ENCODE assay signal across 21 cellular contexts in the genomic region with DNA sequence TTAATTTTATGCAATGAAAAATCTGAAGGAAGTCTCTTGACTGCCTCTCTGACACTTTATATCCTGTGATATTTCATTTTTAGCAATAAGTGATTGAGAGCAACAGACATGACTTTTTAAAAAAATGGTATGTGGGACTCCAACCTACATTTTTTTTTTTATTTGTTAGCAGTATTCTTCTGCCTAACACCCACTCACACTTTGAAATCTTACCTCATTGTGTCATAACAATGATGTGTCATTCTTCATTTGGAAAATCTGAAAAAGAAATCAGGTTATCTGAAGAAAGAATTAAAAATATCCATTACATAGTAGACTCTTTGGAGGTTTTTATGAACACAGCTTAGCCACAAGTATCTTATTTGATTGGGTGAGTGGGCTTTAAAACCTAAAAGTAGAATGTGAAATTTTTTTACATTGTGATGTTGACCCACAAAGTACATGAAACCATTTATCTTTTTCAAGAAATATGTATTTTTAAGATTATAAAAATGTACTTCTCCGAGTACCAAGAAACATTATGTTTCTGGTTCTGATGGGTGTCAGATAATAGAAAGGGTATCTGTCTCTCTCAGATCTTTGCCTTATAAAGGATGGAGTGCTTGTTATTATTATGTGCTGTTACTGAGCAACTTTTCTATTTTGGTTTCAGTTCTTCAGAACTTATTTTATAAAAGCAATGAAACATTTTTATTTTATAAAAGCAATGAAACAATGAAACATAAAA.
DNase-seq lines count a peak whose midpoint lies in the region; FAIRE-seq and TF ChIP-seq lines count a peak whose summit lies in the region.
"Had no signal": no experiment of that assay in that cellular context is flagged by ENCODE, and none has a peak within 500 bp of the region (broad histone marks: within the 10 kb centered on the region; RNA-seq: fewer than 3 reads in every experiment).

No MANE protein-coding gene starts in this region.

- no peak overlapping the region for H2AFZ ChIP-seq in osteoblast (ENCODE audit: low read length)

- intact Hi-C loops in activated CD4-positive, alpha-beta T cell treated with anti-CD3 and anti-CD28 coated beads, Interleukin-2, amount 10 ng/mL, durations not matched to agents 24 days and 14 days (cut with micrococcal nuclease): loop anchor here (1.0 to 10.0 kb wide), 5 partner anchors 53 to 938 kb away; no protein-coding TSS in a partner anchor
- intact Hi-C loops in transverse colon (cut with DNase I; ENCODE audit: low total_unique reads): no loop called here

- H3K4me1 ChIP-seq in osteoblast (ENCODE audit: insufficient read depth, low read length) (peaks cover 7% of the 10 kb centered on the region), transverse colon (no peaks in the 10 kb centered on the region)
- H3K4me1 ChIP-seq: colonic mucosa had no signal

- 82 to 87% methylated on average over 1 of the region's 1 CpG for WGBS in transverse colon (ENCODE audit: low coverage in 1 of 2), 2 donors

- H3K4me3 Mint-ChIP-seq in activated CD4-positive, alpha-beta T cell treated with anti-CD3 and anti-CD28 coated beads, Interleukin-2, amount 10 ng/mL, durations not matched to agents 24 days and 14 days: peak overlapping the region; percentile 21
- no peak overlapping the region for H3K4me3 Mint-ChIP-seq in activated CD4-positive, alpha-beta T cell treated with anti-CD3 and anti-CD28 coated beads, Interleukin-2, amount 10 ng/mL, durations not matched to agents 7 days and 5 days
- no peak overlapping the region for H3K4me3 Mint-ChIP-seq in osteocyte (ENCODE audit: unreplicated experiment)

- peak overlapping the region; percentile 2 for H3K27ac ChIP-seq in osteoblast (ENCODE audit: low read depth, low read length)
- no peak overlapping the region for H3K27ac ChIP-seq in transverse colon
- H3K27ac ChIP-seq: colonic mucosa, KMS-11, VCaP had no signal

- H3K4me3 ChIP-seq in osteoblast (ENCODE audit: insufficient read depth, low read length) (no peak overlapping the region), transverse colon (no peak overlapping the region)
- H3K4me3 ChIP-seq: colonic mucosa, mucosa of descending colon had no signal

- no peaks in the 10 kb centered on the region for H3K27me3 Mint-ChIP-seq in activated CD4-positive, alpha-beta T cell treated with anti-CD3 and anti-CD28 coated beads, Interleukin-2, amount 10 ng/mL, durations not matched to agents 24 days and 14 days
- H3K27me3 Mint-ChIP-seq in activated CD4-positive, alpha-beta T cell treated with anti-CD3 and anti-CD28 coated beads, Interleukin-2, amount 10 ng/mL, durations not matched to agents 7 days and 5 days: no peaks in the 10 kb centered on the region
- H3K27me3 Mint-ChIP-seq in osteocyte (ENCODE audit: unreplicated experiment): no peaks in the 10 kb centered on the region

- TF ChIP-seq POLR2A in transverse colon (IDR thresholded peaks at IDR 0.05): no peak

- peak; percentile 7 for FAIRE-seq in TTC549 (lab: Jason Lieb, UNC)
- FAIRE-seq in colon (lab: Jason Lieb, UNC): peak; percentile 28
- FAIRE-seq: A204.1, endometrium had no signal

- no peak overlapping the region for H3K4me2 ChIP-seq in osteoblast (ENCODE audit: insufficient read depth, low read length)
- H3K4me2 ChIP-seq: KMS-11 had no signal

- H3K9me3 ChIP-seq in osteoblast (ENCODE audit: low read depth, low read length): no peaks in the 10 kb centered on the region
- H3K9me3 ChIP-seq in transverse colon: peaks cover 0 to 4% of the 10 kb centered on the region in 2 donors
- H3K9me3 ChIP-seq: colonic mucosa had no signal

- CTCF ChIA-PET in activated CD4-positive, alpha-beta T cell treated with anti-CD3 and anti-CD28 coated beads, Interleukin-2, amount 10 ng/mL, durations not matched to agents 7 days and 5 days (lab: Charles Lee): no interaction called here

- DNase-seq in activated CD4-positive, alpha-beta T cell treated with anti-CD3 and anti-CD28 coated beads, Interleukin-2, amount 10 ng/mL, durations not matched to agents 24 days and 14 days: no peak
- DNase-seq in activated CD4-positive, alpha-beta T cell treated with anti-CD3 and anti-CD28 coated beads, Interleukin-2, amount 10 ng/mL, durations not matched to agents 7 days and 5 days: no peak
- DNase-seq in osteoblast (ENCODE audit: insufficient read length, low spot score, missing footprints) (no peak), transverse colon (no peak), NCI-H1105 treated with DMSO at 0.1 percent for 48 hours (lab: John Stamatoyannopoulos, UW) (no peak), osteocyte (ENCODE audit: extremely low spot score, unreplicated experiment) (no peak)
- DNase-seq: activated effector memory CD4-positive, alpha-beta T cell treated with anti-CD3 and anti-CD28 coated beads, Interleukin-2, amount 50 U/mL, for 16 hours; Calu3; colonic mucosa; left ventricle myocardium superior; mucosa of descending colon; NCI-H187 treated with DMSO at 0.1 percent for 48 hours; NCI-H2227 treated with DMSO at 0.1 percent for 48 hours; SHP77; stimulated activated CD4-positive, alpha-beta T cell treated with anti-CD3 and anti-CD28 coated beads, Interleukin-4, amount 100 ng/mL, for 4 hours had no signal

- no peaks in the 10 kb centered on the region for H3K36me3 ChIP-seq in osteoblast (ENCODE audit: insufficient read depth, low read length)
- H3K36me3 ChIP-seq in transverse colon: no peaks in the 10 kb centered on the region
- H3K36me3 ChIP-seq: colonic mucosa had no signal

- in situ Hi-C loops in transverse colon (cut with MboI; ENCODE audit: low pct_ligation_motif_present in 1 of 4, low pct_unique_long_range_greater_than_20kb in 1 of 4, low sequenced_read_pairs in 3 of 4): no loop called here

- H3K79me2 ChIP-seq in osteoblast (ENCODE audit: insufficient read depth, low read length): no peaks in the 10 kb centered on the region

- H3K4me1 Mint-ChIP-seq in activated CD4-positive, alpha-beta T cell treated with anti-CD3 and anti-CD28 coated beads, Interleukin-2, amount 10 ng/mL, durations not matched to agents 24 days and 14 days: peaks cover 29% of the 10 kb centered on the region
- peaks cover 7% of the 10 kb centered on the region for H3K4me1 Mint-ChIP-seq in activated CD4-positive, alpha-beta T cell treated with anti-CD3 and anti-CD28 coated beads, Interleukin-2, amount 10 ng/mL, durations not matched to agents 7 days and 5 days
- H3K4me1 Mint-ChIP-seq in osteocyte (ENCODE audit: unreplicated experiment): peaks cover 3% of the 10 kb centered on the region

- no peak for TF ChIP-seq EP300 in transverse colon (IDR thresholded peaks at IDR 0.05; ENCODE audit: low read depth)

- no peaks in the 10 kb centered on the region for H4K20me1 ChIP-seq in osteoblast (ENCODE audit: insufficient read depth, low read length)

- peaks cover 6% of the 10 kb centered on the region for H3K9me3 Mint-ChIP-seq in activated CD4-positive, alpha-beta T cell treated with anti-CD3 and anti-CD28 coated beads, Interleukin-2, amount 10 ng/mL, durations not matched to agents 24 days and 14 days
- H3K9me3 Mint-ChIP-seq in activated CD4-positive, alpha-beta T cell treated with anti-CD3 and anti-CD28 coated beads, Interleukin-2, amount 10 ng/mL, durations not matched to agents 7 days and 5 days: peaks cover 12% of the 10 kb centered on the region
- peaks cover 7% of the 10 kb centered on the region for H3K9me3 Mint-ChIP-seq in osteocyte (ENCODE audit: unreplicated experiment)

- H3K27me3 ChIP-seq in osteoblast (ENCODE audit: insufficient read depth, low read length) (no peaks in the 10 kb centered on the region), transverse colon (no peaks in the 10 kb centered on the region)
- H3K27me3 ChIP-seq: colonic mucosa had no signal

- TF ChIP-seq CTCF in osteoblast (IDR thresholded peaks at IDR 0.05; ENCODE audit: extremely low read depth, low read depth, low read length) (no peak), transverse colon (IDR thresholded peaks at IDR 0.05) (no peak), osteocyte (IDR thresholded peaks at IDR 0.05) (no peak)

- H3K36me3 Mint-ChIP-seq in activated CD4-positive, alpha-beta T cell treated with anti-CD3 and anti-CD28 coated beads, Interleukin-2, amount 10 ng/mL, durations not matched to agents 24 days and 14 days (ENCODE audit: low read depth): peaks cover 4% of the 10 kb centered on the region
- H3K36me3 Mint-ChIP-seq in activated CD4-positive, alpha-beta T cell treated with anti-CD3 and anti-CD28 coated beads, Interleukin-2, amount 10 ng/mL, durations not matched to agents 7 days and 5 days (ENCODE audit: low read depth): peaks cover 9% of the 10 kb centered on the region
- peaks cover 4% of the 10 kb centered on the region for H3K36me3 Mint-ChIP-seq in osteocyte (ENCODE audit: unreplicated experiment)

- H3K27ac Mint-ChIP-seq in activated CD4-positive, alpha-beta T cell treated with anti-CD3 and anti-CD28 coated beads, Interleukin-2, amount 10 ng/mL, durations not matched to agents 24 days and 14 days: peak overlapping the region; percentile 61
- no peak overlapping the region for H3K27ac Mint-ChIP-seq in activated CD4-positive, alpha-beta T cell treated with anti-CD3 and anti-CD28 coated beads, Interleukin-2, amount 10 ng/mL, durations not matched to agents 7 days and 5 days
- H3K27ac Mint-ChIP-seq in osteocyte (ENCODE audit: unreplicated experiment): no peak overlapping the region

- POLR2A ChIA-PET in activated CD4-positive, alpha-beta T cell treated with anti-CD3 and anti-CD28 coated beads, Interleukin-2, amount 10 ng/mL, durations not matched to agents 7 days and 5 days (lab: Charles Lee): no interaction called here
